1 cellular context compared by ENCODE assay signal in genomic region chr9:127884976-127885490, GRCh38.
TF ChIP-seq lines count a peak whose summit lies in the region.

No MANE protein-coding gene starts in this region.

TF ChIP-seq in GM12878, 131 proteins besides CTCF, POLR2A, EP300 and RAD21:
- TF ChIP-seq NFXL1 (IDR thresholded peaks at IDR 0.05; ENCODE audit: borderline replicate concordance) (no peak), FOS (IDR thresholded peaks at IDR 0.05; ENCODE audit: borderline replicate concordance, extremely low read depth, insufficient read length) (no peak), BACH1 (IDR thresholded peaks at IDR 0.05; ENCODE audit: borderline replicate concordance) (no peak), MLLT1 (IDR thresholded peaks at IDR 0.05) (no peak), PRDM15 (CRISPR knock-in tag; IDR thresholded peaks at IDR 0.05) (no peak), ZBTB4 (CRISPR knock-in tag; IDR thresholded peaks at IDR 0.05) (no peak), ASH2L (IDR thresholded peaks at IDR 0.05; ENCODE audit: borderline replicate concordance, low read depth) (no peak), PML (IDR thresholded peaks at IDR 0.05; ENCODE audit: low read length) (no peak), IRF4 (IDR thresholded peaks at IDR 0.05; ENCODE audit: low read depth, low read length) (no peak), BCL11A (IDR thresholded peaks at IDR 0.05; ENCODE audit: low read depth, low read length) (no peak), SIN3A (IDR thresholded peaks at IDR 0.05; ENCODE audit: low read depth, low read length) (no peak), RELB (IDR thresholded peaks at IDR 0.05; ENCODE audit: low read depth) (no peak), EZH2 (IDR thresholded peaks at IDR 0.05; ENCODE audit: borderline replicate concordance, control insufficient read depth, low read depth, low read length) (no peak), CEBPB (IDR thresholded peaks at IDR 0.05; ENCODE audit: borderline replicate concordance in 1 of 2, low read depth in 2 of 2, low read length in 2 of 2) (no peak)
